ENCODE assay signal across 1 cellular context in genomic region chr11:22829231-22830081, GRCh38.
TF ChIP-seq lines count a peak whose summit lies in the region.

Gene SVIP (minus strand): TSS chr11:22829801. CDS start chr11:22829748, 53 bp downstream.

TF ChIP-seq in HepG2, 621 proteins besides CTCF, POLR2A, EP300 and RAD21 (continued from another document and continues in another):
- TF ChIP-seq TFAP4 (IDR thresholded peaks at IDR 0.05; ENCODE audit: borderline replicate concordance, low read depth) (no peak), CENPX (CRISPR knock-in tag; IDR thresholded peaks at IDR 0.05) (no peak), KLF16 (CRISPR knock-in tag; IDR thresholded peaks at IDR 0.05) (no peak), PAWR (CRISPR knock-in tag; IDR thresholded peaks at IDR 0.05; ENCODE audit: borderline replicate concordance) (no peak), ZNF766 (CRISPR knock-in tag; IDR thresholded peaks at IDR 0.05; ENCODE audit: borderline replicate concordance) (no peak), ZFY (CRISPR knock-in tag; IDR thresholded peaks at IDR 0.05) (peak; percentile 86), ZNF280B (CRISPR knock-in tag; IDR thresholded peaks at IDR 0.05; ENCODE audit: borderline replicate concordance) (no peak), PREB (CRISPR knock-in tag; IDR thresholded peaks at IDR 0.05) (0 out of 2 replicates have a peak, but pooled peaks have one; percentile 53), TFDP1 (CRISPR knock-in tag; IDR thresholded peaks at IDR 0.05; ENCODE audit: borderline replicate concordance) (peak; percentile 7; the same call in 1 of the 2 replicates), ETV5 (CRISPR knock-in tag; IDR thresholded peaks at IDR 0.05; ENCODE audit: borderline replicate concordance) (peak; percentile 53; the same call in 1 of the 2 replicates), PAXIP1 (CRISPR knock-in tag; conservative IDR thresholded peaks at IDR 0.05) (no peak), THAP7 (CRISPR knock-in tag; IDR thresholded peaks at IDR 0.05) (no peak), TFDP2 (CRISPR knock-in tag; IDR thresholded peaks at IDR 0.05) (peak; percentile 58), ASH2L (IDR thresholded peaks at IDR 0.05; ENCODE audit: insufficient read length, low read depth, low read length) (peak; percentile 81), SMAD3 (CRISPR knock-in tag; IDR thresholded peaks at IDR 0.05) (0 out of 2 replicates have a peak, but pooled peaks have one; percentile 36), ZNF274 (CRISPR knock-in tag; IDR thresholded peaks at IDR 0.05) (no peak), ZNF782 (CRISPR knock-in tag; IDR thresholded peaks at IDR 0.05; ENCODE audit: borderline replicate concordance) (no peak), HOXA9 (CRISPR knock-in tag; IDR thresholded peaks at IDR 0.05; ENCODE audit: borderline replicate concordance) (no peak), ZNF432 (CRISPR knock-in tag; IDR thresholded peaks at IDR 0.05; ENCODE audit: borderline replicate concordance) (no peak), ZNF468 (CRISPR knock-in tag; IDR thresholded peaks at IDR 0.05) (no peak), NCOA5 (CRISPR knock-in tag; IDR thresholded peaks at IDR 0.05) (no peak), CREB3 (CRISPR knock-in tag; IDR thresholded peaks at IDR 0.05) (no peak), ZBTB34 (CRISPR knock-in tag; IDR thresholded peaks at IDR 0.05) (no peak), ZNF343 (CRISPR knock-in tag; IDR thresholded peaks at IDR 0.05) (0 out of 2 replicates have a peak, but pooled peaks have one; percentile 29), RFXAP (CRISPR knock-in tag; IDR thresholded peaks at IDR 0.05; ENCODE audit: borderline replicate concordance) (no peak), TAF1 (CRISPR knock-in tag; IDR thresholded peaks at IDR 0.05) (peak; percentile 84; the same call in 1 of the 2 replicates), MED8 (CRISPR knock-in tag; IDR thresholded peaks at IDR 0.05; ENCODE audit: insufficient replicate concordance) (no peak), ZBTB7B (CRISPR knock-in tag; IDR thresholded peaks at IDR 0.05) (0 out of 2 replicates have a peak, but pooled peaks have one; percentile 22), MZF1 (CRISPR knock-in tag; IDR thresholded peaks at IDR 0.05; ENCODE audit: borderline replicate concordance) (no peak), MLXIP (CRISPR knock-in tag; IDR thresholded peaks at IDR 0.05; ENCODE audit: borderline replicate concordance) (no peak), TBP (CRISPR knock-in tag; IDR thresholded peaks at IDR 0.05) (no peak), TGIF2 (CRISPR knock-in tag; IDR thresholded peaks at IDR 0.05) (no peak), ZNF788 (CRISPR knock-in tag; IDR thresholded peaks at IDR 0.05; ENCODE audit: borderline replicate concordance) (no peak; the same call in 1 of the 2 replicates), ATF5 (CRISPR knock-in tag; IDR thresholded peaks at IDR 0.05; ENCODE audit: low read depth) (no peak), ZNF691 (CRISPR knock-in tag; IDR thresholded peaks at IDR 0.05; ENCODE audit: borderline replicate concordance, low read depth) (peak; percentile 42; the same call in 1 of the 2 replicates), ZNF414 (CRISPR knock-in tag; IDR thresholded peaks at IDR 0.05) (no peak), KMT2A (CRISPR knock-in tag; IDR thresholded peaks at IDR 0.05) (peak; percentile 76), ZNF660 (CRISPR knock-in tag; IDR thresholded peaks at IDR 0.05; ENCODE audit: borderline replicate concordance, low read depth) (no peak)
